9 cellular contexts compared by ENCODE assay signal in the genomic region with DNA sequence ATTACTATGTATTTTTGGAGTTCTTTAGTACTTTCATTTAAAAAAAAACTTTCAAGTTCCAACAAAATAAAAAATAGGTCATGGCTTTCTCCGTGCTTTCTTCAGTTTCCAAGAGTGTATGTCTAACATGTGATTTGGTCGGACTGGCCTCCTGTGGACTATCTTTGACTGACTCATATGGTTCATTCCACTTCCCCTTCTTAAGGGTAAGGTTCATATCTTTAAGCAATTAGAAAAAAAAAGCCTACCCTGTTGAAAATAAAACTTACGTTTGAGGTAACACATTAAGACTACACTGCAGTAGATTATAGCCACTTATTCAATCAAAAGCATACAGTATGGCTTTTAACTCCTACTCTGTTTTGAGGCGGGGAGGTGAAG.
A peak's percentile ranks its signal among the peaks of the same experiment; 100 is the strongest.
DNase-seq lines count a peak whose midpoint lies in the region; ATAC-seq and TF ChIP-seq lines count a peak whose summit lies in the region.
"Had no signal": no experiment of that assay in that cellular context is flagged by ENCODE, and none has a peak within 500 bp of the region (broad histone marks: within the 10 kb centered on the region; RNA-seq: fewer than 3 reads in every experiment).

No MANE protein-coding gene starts in this region.

- no peaks in the 10 kb centered on the region for H3K36me3 ChIP-seq in A673 (ENCODE audit: insufficient read depth, low read length, poor library complexity, severe bottlenecking)
- no peaks in the 10 kb centered on the region for H3K36me3 ChIP-seq in WERI-Rb-1

- H3K4me3 ChIP-seq in A673 (ENCODE audit: low read depth, low read length, poor library complexity, severe bottlenecking) (no peak overlapping the region), WERI-Rb-1 (ENCODE audit: low read depth, low read length) (no peak overlapping the region)

- intact Hi-C loops in A673 (cut with micrococcal nuclease; ENCODE audit: unreplicated experiment): no loop called here

- CTCF ChIA-PET in A673 (lab: Charles Lee): no interaction called here

- TF ChIP-seq CTCF in A673 (conservative IDR thresholded peaks at IDR 0.05; ENCODE audit: low read depth, low read length) (no peak), WERI-Rb-1 (IDR thresholded peaks at IDR 0.05; ENCODE audit: low read depth, low read length) (no peak)

- no peak overlapping the region for H3K27ac ChIP-seq in A673 (ENCODE audit: low read depth, low read length, poor library complexity, severe bottlenecking)
- H3K27ac ChIP-seq in WERI-Rb-1: no peak overlapping the region
- H3K27ac ChIP-seq: parathyroid adenoma had no signal

- DNase-seq in A673 (ENCODE audit: low spot score) (peak; percentile 48), renal cortical epithelial cell (ENCODE audit: low read depth) (peak; percentile 32), WERI-Rb-1 (no peak), cerebellar cortex (ENCODE audit: low spot score) (no peak), mesenteric fat pad (ENCODE audit: low spot score) (no peak)
- peak; percentile 2 for DNase-seq in activated T-helper 9 cell treated with anti-CD3 and anti-CD28 coated beads, Interleukin-2, amount 50 U/mL, for 16 hours (ENCODE audit: low read depth)

- ATAC-seq in GM19328 (IDR thresholded peaks at IDR 0.05; ENCODE audit: unreplicated experiment) (peak; percentile 95), HG03135 (IDR thresholded peaks at IDR 0.05; ENCODE audit: unreplicated experiment) (peak; percentile 99)

- POLR2A ChIA-PET in A673 (lab: Charles Lee; ENCODE audit: low non-redundant PET): no interaction called here

- H3K9me3 ChIP-seq in A673 (ENCODE audit: low read depth, low read length, poor library complexity, severe bottlenecking) (peaks cover 6% of the 10 kb centered on the region), WERI-Rb-1 (ENCODE audit: severe bottlenecking) (no peaks in the 10 kb centered on the region)

- H3K27me3 ChIP-seq in A673 (replicated peaks; ENCODE audit: insufficient read depth, low read depth, low read length, poor library complexity) (no peaks in the 10 kb centered on the region), WERI-Rb-1 (ENCODE audit: insufficient read depth, low read depth, severe bottlenecking) (no peaks in the 10 kb centered on the region)

- no TSS peak for BruUV-seq in A673 (replicated peaks; lab: Mats Ljungman, UMichigan)

- peaks cover 6% of the 10 kb centered on the region for H3K4me1 ChIP-seq in A673 (ENCODE audit: insufficient read depth, low read length, poor library complexity, severe bottlenecking)
- H3K4me1 ChIP-seq: parathyroid adenoma had no signal

Comparison
In these comparisons a context has a peak if more than half of its experiments do, and no peak if none do; other contexts are left out.
1. DNase-seq: peak in A673 (single experiment), activated T-helper 9 cell treated with anti-CD3 and anti-CD28 coated beads, Interleukin-2, amount 50 U/mL, for 16 hours (single experiment) and renal cortical epithelial cell (single experiment); none in WERI-Rb-1 (single experiment), cerebellar cortex (single experiment) and mesenteric fat pad (single experiment).